1 cellular context compared by ENCODE assay signal in the genomic region with DNA sequence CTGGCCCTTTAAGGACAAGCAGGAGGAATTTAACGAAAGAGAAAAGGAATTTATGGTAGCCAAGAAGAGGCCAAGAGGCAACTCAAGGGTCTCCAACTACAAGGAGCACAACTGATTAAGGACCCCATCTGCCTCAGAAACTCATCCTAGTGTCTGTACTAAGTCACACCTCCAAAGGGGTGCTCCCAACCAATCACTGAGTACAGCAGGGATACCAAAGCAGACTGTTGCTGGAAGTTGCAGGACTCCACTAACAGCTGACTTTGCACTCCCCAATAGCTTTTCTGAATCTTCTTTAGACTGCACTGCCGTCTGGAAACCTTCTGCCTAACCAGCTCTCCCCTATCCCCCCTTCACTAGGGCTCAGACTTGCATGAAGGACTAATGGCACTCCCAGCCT.
TF ChIP-seq lines count a peak whose summit lies in the region.

No MANE protein-coding gene starts in this region.

TF ChIP-seq in SK-N-SH treated with all-trans-retinoic acid at 6 μM for 48 hours, 23 proteins besides CTCF, POLR2A, EP300 and RAD21 (continued from another document):
- TF ChIP-seq, protein P1, sequence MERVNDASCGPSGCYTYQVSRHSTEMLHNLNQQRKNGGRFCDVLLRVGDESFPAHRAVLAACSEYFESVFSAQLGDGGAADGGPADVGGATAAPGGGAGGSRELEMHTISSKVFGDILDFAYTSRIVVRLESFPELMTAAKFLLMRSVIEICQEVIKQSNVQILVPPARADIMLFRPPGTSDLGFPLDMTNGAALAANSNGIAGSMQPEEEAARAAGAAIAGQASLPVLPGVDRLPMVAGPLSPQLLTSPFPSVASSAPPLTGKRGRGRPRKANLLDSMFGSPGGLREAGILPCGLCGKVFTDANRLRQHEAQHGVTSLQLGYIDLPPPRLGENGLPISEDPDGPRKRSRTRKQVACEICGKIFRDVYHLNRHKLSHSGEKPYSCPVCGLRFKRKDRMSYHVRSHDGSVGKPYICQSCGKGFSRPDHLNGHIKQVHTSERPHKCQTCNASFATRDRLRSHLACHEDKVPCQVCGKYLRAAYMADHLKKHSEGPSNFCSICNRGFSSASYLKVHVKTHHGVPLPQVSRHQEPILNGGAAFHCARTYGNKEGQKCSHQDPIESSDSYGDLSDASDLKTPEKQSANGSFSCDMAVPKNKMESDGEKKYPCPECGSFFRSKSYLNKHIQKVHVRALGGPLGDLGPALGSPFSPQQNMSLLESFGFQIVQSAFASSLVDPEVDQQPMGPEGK (CRISPR knock-in tag; IDR thresholded peaks at IDR 0.05; ENCODE audit: borderline replicate concordance), result no peak
